ENCODE assay signal across 9 cellular contexts in the genomic region with DNA sequence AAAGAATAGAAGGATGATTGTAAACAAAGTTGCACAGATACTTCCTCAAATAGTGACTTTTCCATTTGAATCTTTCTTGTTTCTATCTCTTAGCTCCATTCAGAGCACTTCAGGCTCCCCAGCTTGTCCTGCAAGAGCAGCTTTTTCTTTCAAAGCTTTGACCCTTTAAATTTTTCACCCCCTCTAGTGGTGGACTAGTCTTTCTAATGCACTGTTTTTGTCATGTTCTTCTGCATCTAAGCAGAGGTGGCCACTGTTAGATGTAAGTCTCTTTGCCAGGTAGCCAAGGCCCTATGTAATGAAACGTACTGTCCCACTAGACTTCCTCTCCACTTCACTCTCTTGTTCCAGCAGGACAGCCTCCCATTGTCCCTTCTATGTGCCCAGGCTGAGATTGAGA.
DNase-seq lines count a peak whose midpoint lies in the region; ATAC-seq and TF ChIP-seq lines count a peak whose summit lies in the region.
"Had no signal": no experiment of that assay in that cellular context is flagged by ENCODE, and none has a peak within 500 bp of the region (broad histone marks: within the 10 kb centered on the region; RNA-seq: fewer than 3 reads in every experiment).

No MANE protein-coding gene starts in this region.

- peak; percentile 62 for TF ChIP-seq CTCF in retinal pigment epithelial cell (conservative IDR thresholded peaks at IDR 0.05; ENCODE audit: low read depth, low read length)

- H3K4me3 ChIP-seq in retinal pigment epithelial cell (ENCODE audit: low read length): no peak overlapping the region

- DNase-seq in NCI-H510A treated with DMSO at 0.1 percent for 48 hours (lab: John Stamatoyannopoulos, UW) (peak; percentile 2), NCI-H510A (lab: John Stamatoyannopoulos, UW) (no peak), M059J (ENCODE audit: low read depth) (peak; percentile 24), dermis microvascular lymphatic vessel endothelial cell (ENCODE audit: low read depth in 2 of 2) (peak; percentile 9 to 28), retinal pigment epithelial cell (ENCODE audit: low read depth) (no peak), sciatic nerve (ENCODE audit: low spot score) (no peak), NCI-H1048 (lab: John Stamatoyannopoulos, UW) (no peak)
- DNase-seq: NCI-H524 treated with DMSO at 0.1 percent for 48 hours had no signal

- ATAC-seq in sciatic nerve (no peak), GM19395 (IDR thresholded peaks at IDR 0.05; ENCODE audit: unreplicated experiment) (no peak)

- intact Hi-C loops in sciatic nerve (cut with DNase I): no loop called here

Comparison
In these comparisons a context has a peak if more than half of its experiments do, and no peak if none do; other contexts are left out.
1. DNase-seq: peak in NCI-H510A treated with DMSO at 0.1 percent for 48 hours (single experiment), M059J (single experiment) and dermis microvascular lymphatic vessel endothelial cell (2 of 2); none in NCI-H510A (single experiment), retinal pigment epithelial cell (single experiment), sciatic nerve (single experiment) and NCI-H1048 (single experiment).